ENCODE assay signal across 8 cellular contexts in genomic region chrX:40736170-40736505, GRCh38. TPM values are rescaled to one million over a fixed set of nuclear protein-coding genes. Genes with fewer than 3 reads are reported as not detected.
DNase-seq lines count a peak whose midpoint lies in the region; ATAC-seq and TF ChIP-seq lines count a peak whose summit lies in the region.

No MANE protein-coding gene starts in this region.

- H3K4me3 ChIP-seq in BJ (ENCODE audit: low read depth, low read length), result peak overlapping the region; percentile 73
- H3K4me3 ChIP-seq in body of pancreas, result peak overlapping the region; percentile 54 to 58
- peak overlapping the region; percentile 74 to 87 (median 84) for H3K4me3 ChIP-seq in liver (ENCODE audit: low read depth in 1 of 3, low read length in 3 of 3)
- H3K4me3 ChIP-seq in transverse colon, result peak overlapping the region; percentile 66 to 88 (median 78)

- H3K9me3 ChIP-seq in body of pancreas, result no peaks in the 10 kb centered on the region
- no peaks in the 10 kb centered on the region for H3K9me3 ChIP-seq in liver (ENCODE audit: control insufficient read depth in 4 of 4, low read length in 3 of 4)
- no peaks in the 10 kb centered on the region for H3K9me3 ChIP-seq in transverse colon

- TF ChIP-seq CTCF in BJ (IDR thresholded peaks at IDR 0.05; ENCODE audit: insufficient read depth, low read depth, low read length), result no peak
- no peak for TF ChIP-seq CTCF in body of pancreas (IDR thresholded peaks at IDR 0.05)
- no peak for TF ChIP-seq CTCF in liver (IDR thresholded peaks at IDR 0.05; ENCODE audit: low read depth, low read length, missing input control)
- TF ChIP-seq CTCF in transverse colon (IDR thresholded peaks at IDR 0.05), result no peak

- peaks cover 13% of the 10 kb centered on the region for H3K4me1 ChIP-seq in body of pancreas
- peaks cover 2 to 22% (median 19%) of the 10 kb centered on the region in 4 donors for H3K4me1 ChIP-seq in liver (ENCODE audit: control insufficient read depth in 4 of 4, insufficient read depth in 4 of 4, low read length in 3 of 4)
- peaks cover 0 to 34% (median 16%) of the 10 kb centered on the region in 4 donors for H3K4me1 ChIP-seq in transverse colon

- 0 to 1% methylated on average over 16 to 17 of the region's 17 CpGs for WGBS in body of pancreas, 2 donors
- under 1% methylated on average over 17 of the region's 17 CpGs for WGBS in liver
- 9% methylated on average over 17 of the region's 17 CpGs; no CpG with 5 or more reads in 1 of the 2 donors for WGBS in transverse colon (ENCODE audit: low coverage in 1 of 2), 2 donors

- POLR2A ChIA-PET in BJ (lab: Charles Lee), result no interaction called here

- H3K27ac ChIP-seq in body of pancreas (peak overlapping the region; percentile 79 to 93 (median 86)), liver (ENCODE audit: low read depth in 1 of 2, low read length in 2 of 2) (peak overlapping the region; percentile 91 to 95), transverse colon (peak overlapping the region; percentile 96 to 99 (median 97))

- TF ChIP-seq RAD21 in liver (IDR thresholded peaks at IDR 0.05), result no peak

- H3K36me3 ChIP-seq in BJ (ENCODE audit: control insufficient read depth, insufficient read depth, low read length), result no peaks in the 10 kb centered on the region
- H3K36me3 ChIP-seq in body of pancreas (replicated peaks in 1 of 2; ENCODE audit: insufficient read depth in 1 of 2, low read depth in 2 of 2), result no peaks in the 10 kb centered on the region
- H3K36me3 ChIP-seq in liver (ENCODE audit: control insufficient read depth in 4 of 4, insufficient read depth in 3 of 4, low read depth in 1 of 4, low read length in 3 of 4), result no peaks in the 10 kb centered on the region
- no peaks in the 10 kb centered on the region for H3K36me3 ChIP-seq in transverse colon

- intact Hi-C loops in body of pancreas (cut with DNase I) (no loop called here), transverse colon (cut with DNase I; ENCODE audit: low total_unique reads) (no loop called here)

- peak overlapping the region; percentile 34 to 88 for H3K9ac ChIP-seq in liver (ENCODE audit: low read depth in 1 of 2, low read length in 2 of 2)

- no peaks in the 10 kb centered on the region for H3K27me3 ChIP-seq in BJ (ENCODE audit: control insufficient read depth, insufficient read depth, low read length)
- no peaks in the 10 kb centered on the region for H3K27me3 ChIP-seq in body of pancreas
- no peaks in the 10 kb centered on the region for H3K27me3 ChIP-seq in liver (ENCODE audit: control insufficient read depth in 4 of 4, insufficient read depth in 4 of 4, low read length in 3 of 4)
- no peaks in the 10 kb centered on the region for H3K27me3 ChIP-seq in transverse colon

- TF ChIP-seq POLR2A in body of pancreas (IDR thresholded peaks at IDR 0.05) (no peak), transverse colon (IDR thresholded peaks at IDR 0.05) (no peak)

- no peak for TF ChIP-seq EP300 in transverse colon (IDR thresholded peaks at IDR 0.05; ENCODE audit: low read depth)

- in situ Hi-C loops in transverse colon (cut with MboI; ENCODE audit: low pct_ligation_motif_present in 1 of 4, low pct_unique_long_range_greater_than_20kb in 1 of 4, low sequenced_read_pairs in 3 of 4), result no loop called here

- ATAC-seq in HG03432 (IDR thresholded peaks at IDR 0.05; ENCODE audit: unreplicated experiment) (peak; percentile 3), body of pancreas (peak; percentile 18), HG02938 (IDR thresholded peaks at IDR 0.05; ENCODE audit: unreplicated experiment) (no peak), HG03280 (IDR thresholded peaks at IDR 0.05; ENCODE audit: unreplicated experiment) (no peak)

- DNase-seq in BJ (ENCODE audit: low read depth) (no peak), body of pancreas (no peak), transverse colon (no peak), cortex of kidney (lab: John Stamatoyannopoulos, UW) (no peak)

- CTCF ChIA-PET in BJ (lab: Yijun Ruan, JAX), result no interaction called here

TF ChIP-seq in liver, 16 proteins besides CTCF, POLR2A, EP300 and RAD21:
- TF ChIP-seq RXRA (IDR thresholded peaks at IDR 0.05) (no peak), HNF4A (conservative IDR thresholded peaks at IDR 0.05) (peak in 1 of 2 donors; percentile 32), TAF1 (conservative IDR thresholded peaks at IDR 0.05) (peak; percentile 1), YY1 (IDR thresholded peaks at IDR 0.05) (peak; percentile 43)

RNA-seq across cellular contexts. Expression of gene MED14, which starts 0.8 kb away (rescaled TPM):
- polyA plus RNA-seq in BJ (2011; rRNA removed) (25.9 and 37.0 TPM in 2 replicates), liver (1 to 10 TPM; 5.5 to 6.1 TPM)
- 29.6 and 34.4 TPM in 2 replicates for polyA minus RNA-seq in BJ (2011; rRNA and poly(A)+ RNA removed)
- total RNA-seq in body of pancreas (10 to 100 TPM; 21.4 to 27.0 TPM), liver (10 to 100 TPM in 1 of 2 donors, 1 to 10 TPM in 1; 7.9 to 20.1 TPM), transverse colon (10 to 100 TPM; 28.8 to 81.0 (median 68.0) TPM)

Comparison
In these comparisons a context has a peak if more than half of its experiments do, and no peak if none do; other contexts are left out.
1. ATAC-seq: peak in HG03432 (single experiment) and body of pancreas (single experiment); none in HG02938 (single experiment) and HG03280 (single experiment).
2. Peak in every context shown above with its lines, with median percentiles within 50 percentile points of each other: H3K4me3 ChIP-seq and H3K27ac ChIP-seq.